ENCODE assay signal across 26 cellular contexts in genomic region chr10:59867590-59867989, GRCh38.
"Had no signal": no experiment of that assay in that cellular context is flagged by ENCODE, and none has a peak within 500 bp of the region (broad histone marks: within the 10 kb centered on the region; RNA-seq: fewer than 3 reads in every experiment).

No MANE protein-coding gene starts in this region.

- H3K27me3 Mint-ChIP-seq: naive thymus-derived CD8-positive, alpha-beta T cell; stimulated activated naive CD8-positive, alpha-beta T cell treated with anti-CD3 and anti-CD28 coated beads, Interleukin-15, amount 100 ng/mL, for 72 hours had no signal

- H3K27ac ChIP-seq: hepatocyte, left ventricle myocardium inferior, prostate gland, spleen, tibial nerve, upper lobe of left lung, vagina had no signal

- H2AFZ ChIP-seq: hepatocyte had no signal

- H3K9me3 ChIP-seq: left ventricle myocardium inferior, mucosa of descending colon, pancreas, prostate gland, spleen, tibial nerve, upper lobe of left lung, vagina had no signal

- ATAC-seq: mucosa of descending colon; naive thymus-derived CD8-positive, alpha-beta T cell; right cardiac atrium; sciatic nerve; stimulated activated effector memory CD8-positive, alpha-beta T cell treated with anti-CD3 and anti-CD28 coated beads, Interleukin-12 subunit alpha, Interleukin-12 subunit beta, amount 100 ng/mL, for 72 hours; stimulated activated naive CD8-positive, alpha-beta T cell treated with anti-CD3 and anti-CD28 coated beads, Interleukin-15, amount 100 ng/mL, for 72 hours had no signal

- H3K9me3 Mint-ChIP-seq: naive thymus-derived CD8-positive, alpha-beta T cell; nephron; neural crest cell; stimulated activated effector memory CD8-positive, alpha-beta T cell treated with anti-CD3 and anti-CD28 coated beads, Interleukin-12 subunit alpha, Interleukin-12 subunit beta, amount 100 ng/mL, for 72 hours; stimulated activated naive CD8-positive, alpha-beta T cell treated with anti-CD3 and anti-CD28 coated beads, Interleukin-15, amount 100 ng/mL, for 72 hours had no signal

- H3K27ac Mint-ChIP-seq: nephron; stimulated activated effector memory CD8-positive, alpha-beta T cell treated with anti-CD3 and anti-CD28 coated beads, Interleukin-12 subunit alpha, Interleukin-12 subunit beta, amount 100 ng/mL, for 72 hours; stimulated activated naive CD8-positive, alpha-beta T cell treated with anti-CD3 and anti-CD28 coated beads, Interleukin-15, amount 100 ng/mL, for 72 hours had no signal

- H3K4me3 ChIP-seq: hepatocyte, left ventricle myocardium inferior, lung, mucosa of descending colon, pancreas, prostate gland, spleen, tibial nerve, upper lobe of left lung, vagina had no signal

- H3K36me3 ChIP-seq: left ventricle myocardium inferior, pancreas, prostate gland, spleen, tibial nerve, upper lobe of left lung, vagina had no signal

- H3K36me3 Mint-ChIP-seq: naive thymus-derived CD8-positive, alpha-beta T cell; stimulated activated effector memory CD8-positive, alpha-beta T cell treated with anti-CD3 and anti-CD28 coated beads, Interleukin-12 subunit alpha, Interleukin-12 subunit beta, amount 100 ng/mL, for 72 hours had no signal

- H3K4me2 ChIP-seq: hepatocyte had no signal

- H3K4me3 Mint-ChIP-seq: naive thymus-derived CD8-positive, alpha-beta T cell; nephron; neural crest cell; stimulated activated effector memory CD8-positive, alpha-beta T cell treated with anti-CD3 and anti-CD28 coated beads, Interleukin-12 subunit alpha, Interleukin-12 subunit beta, amount 100 ng/mL, for 72 hours; stimulated activated naive CD8-positive, alpha-beta T cell treated with anti-CD3 and anti-CD28 coated beads, Interleukin-15, amount 100 ng/mL, for 72 hours had no signal

- DNase-seq: islet precursor cell; left ventricle myocardium inferior; midbrain; mucosa of descending colon; naive thymus-derived CD8-positive, alpha-beta T cell; nucleus accumbens; pancreas; posterior cingulate gyrus; retina; right cardiac atrium; small intestine; spleen; stimulated activated CD4-positive, alpha-beta T cell treated with anti-CD3 and anti-CD28 coated beads, Interleukin-4, amount 100 ng/mL, for 24 hours; stimulated activated naive CD4-positive, alpha-beta T cell; stimulated activated naive CD8-positive, alpha-beta T cell treated with anti-CD3 and anti-CD28 coated beads, Interleukin-15, amount 100 ng/mL, for 72 hours; substantia nigra; upper lobe of left lung had no signal

- H3K27me3 ChIP-seq: hepatocyte, pancreas, spleen, tibial nerve, upper lobe of left lung, vagina had no signal
